ENCODE assay signal across 12 cellular contexts in the genomic region with DNA sequence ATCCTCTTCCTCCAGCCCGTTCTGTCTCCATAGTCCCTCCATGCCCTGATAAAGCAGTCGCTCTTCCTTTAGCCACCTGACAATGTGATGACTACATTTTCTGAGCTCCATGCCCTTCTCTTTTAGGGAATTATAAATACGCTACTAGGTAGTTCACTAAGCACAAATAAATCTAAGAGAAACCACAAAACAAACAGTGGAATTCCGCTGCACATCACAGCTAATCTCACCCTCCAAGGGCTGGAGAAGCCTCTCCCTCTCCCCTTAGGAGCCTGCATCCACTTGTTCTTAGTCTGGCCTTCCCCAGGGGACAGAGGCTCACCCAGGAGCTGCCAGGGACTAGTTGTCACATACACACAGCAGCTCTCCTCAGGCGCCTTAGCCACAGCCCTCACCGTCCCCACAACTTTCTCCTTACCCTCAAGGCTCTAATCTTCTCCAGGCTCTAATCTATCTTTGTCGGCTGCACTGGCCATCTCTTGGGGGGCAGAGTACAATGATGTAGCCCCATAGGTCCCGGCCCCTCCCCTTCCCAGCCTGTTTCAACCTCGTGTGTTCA. TPM values are rescaled to one million over a fixed set of nuclear protein-coding genes. Genes with fewer than 3 reads are reported as not detected.
A peak's percentile ranks its signal among the peaks of the same experiment; 100 is the strongest.
DNase-seq lines count a peak whose midpoint lies in the region; ATAC-seq lines count a peak whose summit lies in the region.
"Had no signal": no experiment of that assay in that cellular context is flagged by ENCODE, and none has a peak within 500 bp of the region (broad histone marks: within the 10 kb centered on the region; RNA-seq: fewer than 3 reads in every experiment).

No MANE protein-coding gene starts in this region.

- CTCF ChIA-PET in CD4-positive, alpha-beta memory T cell (lab: Charles Lee; ENCODE audit: partially characterized antibody) = interaction anchor here (2.5 kb wide), 1 partner anchor 127 kb away, joined by 8 read pairs; no protein-coding TSS in a partner anchor

- intact Hi-C loops in CD4-positive, alpha-beta memory T cell (cut with micrococcal nuclease) = no loop called here

- no peak for ATAC-seq in naive B cell (ENCODE audit: low read depth in 2 of 2)
- ATAC-seq in left lobe of liver = no peak
- ATAC-seq in HG03196 (IDR thresholded peaks at IDR 0.05; ENCODE audit: unreplicated experiment) = no peak

- H3K4me1 Mint-ChIP-seq in CD4-positive, alpha-beta memory T cell = peaks cover 13 to 31% (median 15%) of the 10 kb centered on the region in 4 donors
- H3K4me1 Mint-ChIP-seq in activated naive CD8-positive, alpha-beta T cell treated with anti-CD3 and anti-CD28 coated beads for 36 hours = peaks cover 52% of the 10 kb centered on the region
- peaks cover 0 to 4% (median 2%) of the 10 kb centered on the region in 3 donors for H3K4me1 Mint-ChIP-seq in naive B cell

- H3K27ac ChIP-seq in CD4-positive, alpha-beta memory T cell (ENCODE audit: low read depth, low read length) = no peak overlapping the region
- H3K27ac ChIP-seq: BLaER1 treated with 17β-estradiol and CSF1 and Interleukin-3, amounts not matched to agents 10 nM and 100 nM had no signal

- no peaks in the 10 kb centered on the region for H3K9me3 ChIP-seq in CD4-positive, alpha-beta memory T cell (ENCODE audit: control insufficient read depth in 1 of 2, low read length in 2 of 2)
- H3K9me3 ChIP-seq: BLaER1 treated with 17β-estradiol and CSF1 and Interleukin-3, amounts not matched to agents 10 nM and 100 nM had no signal

- POLR2A ChIA-PET in CD4-positive, alpha-beta memory T cell (lab: Charles Lee; ENCODE audit: partially characterized antibody) = interaction anchor here (1.0 kb wide), 1 partner anchor 10 kb away, joined by 3 read pairs; no protein-coding TSS in a partner anchor

- H3K27me3 Mint-ChIP-seq in CD4-positive, alpha-beta memory T cell = no peaks in the 10 kb centered on the region
- no peaks in the 10 kb centered on the region for H3K27me3 Mint-ChIP-seq in activated naive CD8-positive, alpha-beta T cell treated with anti-CD3 and anti-CD28 coated beads for 36 hours
- no peaks in the 10 kb centered on the region for H3K27me3 Mint-ChIP-seq in naive B cell

- H3K4me3 Mint-ChIP-seq in CD4-positive, alpha-beta memory T cell = no peak overlapping the region
- H3K4me3 Mint-ChIP-seq in activated naive CD8-positive, alpha-beta T cell treated with anti-CD3 and anti-CD28 coated beads for 36 hours = no peak overlapping the region
- peak overlapping the region in 1 of 8 donors; percentile 5 for H3K4me3 Mint-ChIP-seq in naive B cell

- peaks cover 74 to 90% of the 10 kb centered on the region in 2 donors for H3K36me3 Mint-ChIP-seq in CD4-positive, alpha-beta memory T cell
- H3K36me3 Mint-ChIP-seq in activated naive CD8-positive, alpha-beta T cell treated with anti-CD3 and anti-CD28 coated beads for 36 hours = peaks cover 58% of the 10 kb centered on the region
- peaks cover 18 to 29% of the 10 kb centered on the region in 2 donors for H3K36me3 Mint-ChIP-seq in naive B cell

- H3K9me3 Mint-ChIP-seq in CD4-positive, alpha-beta memory T cell = no peaks in the 10 kb centered on the region
- H3K9me3 Mint-ChIP-seq in activated naive CD8-positive, alpha-beta T cell treated with anti-CD3 and anti-CD28 coated beads for 36 hours = no peaks in the 10 kb centered on the region
- no peaks in the 10 kb centered on the region for H3K9me3 Mint-ChIP-seq in naive B cell

- peak in 1 of 5 donors; percentile 9 for DNase-seq in CD4-positive, alpha-beta memory T cell
- DNase-seq in DMS79 treated with DMSO at 0.1 percent for 48 hours (lab: John Stamatoyannopoulos, UW) (peak; percentile 59), naive B cell (no peak), left lobe of liver (ENCODE audit: low spot score) (no peak)
- DNase-seq in activated naive CD8-positive, alpha-beta T cell treated with anti-CD3 and anti-CD28 coated beads for 36 hours = no peak
- no peak for DNase-seq in stimulated activated CD4-positive, alpha-beta T cell treated with anti-CD3 and anti-CD28 coated beads, Interleukin-4, amount 100 ng/mL, for 4 hours
- DNase-seq: activated effector memory CD4-positive, alpha-beta T cell treated with anti-CD3 and anti-CD28 coated beads, Interleukin-2, amount 50 U/mL, for 16 hours; foreskin melanocyte; MM.1S; small intestine had no signal

- H3K27me3 ChIP-seq in CD4-positive, alpha-beta memory T cell (ENCODE audit: insufficient read depth, low read length) = no peaks in the 10 kb centered on the region
- H3K27me3 ChIP-seq: BLaER1 treated with 17β-estradiol and CSF1 and Interleukin-3, amounts not matched to agents 10 nM and 100 nM had no signal

- peak overlapping the region in 6 of 7 donors; percentile 66 to 84 (median 82) for H3K27ac Mint-ChIP-seq in CD4-positive, alpha-beta memory T cell
- peak overlapping the region; percentile 87 for H3K27ac Mint-ChIP-seq in activated naive CD8-positive, alpha-beta T cell treated with anti-CD3 and anti-CD28 coated beads for 36 hours
- peak overlapping the region in 4 of 6 donors; percentile 43 to 71 (median 62) for H3K27ac Mint-ChIP-seq in naive B cell

- H3K36me3 ChIP-seq in CD4-positive, alpha-beta memory T cell (ENCODE audit: insufficient read depth, low read length) = peaks cover 95% of the 10 kb centered on the region

- no peak overlapping the region for H3K4me3 ChIP-seq in CD4-positive, alpha-beta memory T cell (ENCODE audit: low read length in 2 of 2)
- H3K4me3 ChIP-seq: BLaER1 treated with 17β-estradiol and CSF1 and Interleukin-3, amounts not matched to agents 10 nM and 100 nM had no signal

- H3K4me1 ChIP-seq in CD4-positive, alpha-beta memory T cell (ENCODE audit: insufficient read depth, low read length) = peaks cover 20% of the 10 kb centered on the region

RNA-seq across cellular contexts. Expression of a gene that starts 55.9 kb away (rescaled TPM):
- 10 to 100 TPM; 10.6 to 10.8 TPM for total RNA-seq in CD4-positive, alpha-beta memory T cell
- 1 to 10 TPM; 3.0 to 8.3 TPM for polyA plus RNA-seq in CD4-positive, alpha-beta memory T cell
- total RNA-seq in activated naive CD8-positive, alpha-beta T cell treated with anti-CD3 and anti-CD28 coated beads for 36 hours = 10 to 100 TPM; 14.0 to 14.4 TPM
- polyA plus RNA-seq in naive B cell (ENCODE audit: low read depth in 6 of 6) = under 1 TPM in 5 of 6 donors, not detected in 1; 0.11 to 0.58 (median 0.23) TPM
- 0.10 TPM for total RNA-seq in left lobe of liver

Comparison
In these comparisons a context has a peak if more than half of its experiments do, and no peak if none do; other contexts are left out.
1. RNA of a gene that starts 55.9 kb away (total RNA-seq): 14.0 to 14.4 TPM in activated naive CD8-positive, alpha-beta T cell treated with anti-CD3 and anti-CD28 coated beads for 36 hours and 10.6 to 10.8 TPM in CD4-positive, alpha-beta memory T cell; 0.10 TPM in left lobe of liver (single experiment); every median in the first group is over 10 times any median in the second.
2. Peak in every context shown above with its lines, with median percentiles within 50 percentile points of each other: H3K27ac Mint-ChIP-seq.